ENCODE assay signal across 8 cellular contexts in genomic region chr2:174336403-174337336, GRCh38. TPM values are rescaled to one million over a fixed set of nuclear protein-coding genes. Genes with fewer than 3 reads are reported as not detected.
DNase-seq lines count a peak whose midpoint lies in the region; ATAC-seq and TF ChIP-seq lines count a peak whose summit lies in the region.

No MANE protein-coding gene starts in this region.

- peaks cover 85% of the 10 kb centered on the region for H3K27me3 ChIP-seq in thymus (ENCODE audit: control insufficient read depth, insufficient read depth)

- peak; percentile 53 to 56 for ATAC-seq in activated naive CD4-positive, alpha-beta T cell treated with anti-CD3 and anti-CD28 coated beads, Interleukin-2, amount 50 U/mL, for 72 hours
- no peak for ATAC-seq in GM21367 (IDR thresholded peaks at IDR 0.05; ENCODE audit: unreplicated experiment)

- DNase-seq in GF-D8 (lab: John Stamatoyannopoulos, UW) (peak; percentile 33), HEK293T (ENCODE audit: extremely low spot score) (peak; percentile 55), NCI-H524 (lab: John Stamatoyannopoulos, UW) (peak; percentile 48 to 75), islet precursor cell (peak; percentile 82), midbrain (lab: John Stamatoyannopoulos, UW) (no peak)
- peak in 1 of 2 donors; percentile 53 for DNase-seq in activated naive CD4-positive, alpha-beta T cell treated with anti-CD3 and anti-CD28 coated beads, Interleukin-2, amount 50 U/mL, for 72 hours (ENCODE audit: low spot score in 2 of 2)

- CTCF ChIA-PET in HEK293T (lab: Yijun Ruan, JAX), result interaction anchor here (0.6 to 1.1 kb wide), 6 partner anchors 86 to 687 kb away, joined by 3 to 4 read pairs (median 3); no protein-coding TSS in a partner anchor

- peaks cover 7% of the 10 kb centered on the region for H3K9me3 ChIP-seq in thymus (ENCODE audit: control insufficient read depth)

- no peaks in the 10 kb centered on the region for H3K36me3 ChIP-seq in thymus (ENCODE audit: control insufficient read depth, insufficient read depth)

- H3K36me3 Mint-ChIP-seq in activated naive CD4-positive, alpha-beta T cell treated with anti-CD3 and anti-CD28 coated beads, Interleukin-2, amount 50 U/mL, for 72 hours, result peaks cover 0 to 5% of the 10 kb centered on the region in 2 donors

- peak overlapping the region; percentile 49 for H3K4me3 ChIP-seq in thymus (ENCODE audit: low read length)

- H3K27ac ChIP-seq in thymus (ENCODE audit: low read depth), result no peak overlapping the region

- no peak overlapping the region for H3K27ac Mint-ChIP-seq in activated naive CD4-positive, alpha-beta T cell treated with anti-CD3 and anti-CD28 coated beads, Interleukin-2, amount 50 U/mL, for 72 hours

- POLR2A ChIA-PET in HEK293T (lab: Yijun Ruan, JAX), result interaction anchor here (2.0 kb wide), 1 partner anchor 88 kb away, joined by 13 read pairs; the partner anchor contains the start of gene OLA1

- peaks cover 24% of the 10 kb centered on the region for H3K4me1 ChIP-seq in thymus (ENCODE audit: control insufficient read depth, insufficient read depth, low read length)

- 1% methylated on average over 113 of the region's 113 CpGs for WGBS in thymus

- H3K9me3 Mint-ChIP-seq in activated naive CD4-positive, alpha-beta T cell treated with anti-CD3 and anti-CD28 coated beads, Interleukin-2, amount 50 U/mL, for 72 hours, result no peaks in the 10 kb centered on the region

TF ChIP-seq in HEK293T, 16 proteins besides CTCF, POLR2A, EP300 and RAD21:
- TF ChIP-seq ZNF384 (IDR thresholded peaks at IDR 0.05), result no peak
- no peak for TF ChIP-seq HDGF (IDR thresholded peaks at IDR 0.05; ENCODE audit: borderline replicate concordance)
- TF ChIP-seq LEF1 (IDR thresholded peaks at IDR 0.05; ENCODE audit: borderline replicate concordance), result 0 out of 2 replicates have a peak, but pooled peaks have one; percentile 33
- TF ChIP-seq FOXM1 (IDR thresholded peaks at IDR 0.05; ENCODE audit: borderline replicate concordance), result peak; percentile 30; the same call in 1 of the 2 replicates
- TF ChIP-seq NFRKB (IDR thresholded peaks at IDR 0.05), result no peak
- 0 out of 2 replicates have a peak, but pooled peaks have one; percentile 43 for TF ChIP-seq ARNT (IDR thresholded peaks at IDR 0.05)
- TF ChIP-seq FOXA1 (IDR thresholded peaks at IDR 0.05), result no peak
- peak; percentile 81 for TF ChIP-seq L3MBTL2 (conservative IDR thresholded peaks at IDR 0.05)
- TF ChIP-seq, protein P1, sequence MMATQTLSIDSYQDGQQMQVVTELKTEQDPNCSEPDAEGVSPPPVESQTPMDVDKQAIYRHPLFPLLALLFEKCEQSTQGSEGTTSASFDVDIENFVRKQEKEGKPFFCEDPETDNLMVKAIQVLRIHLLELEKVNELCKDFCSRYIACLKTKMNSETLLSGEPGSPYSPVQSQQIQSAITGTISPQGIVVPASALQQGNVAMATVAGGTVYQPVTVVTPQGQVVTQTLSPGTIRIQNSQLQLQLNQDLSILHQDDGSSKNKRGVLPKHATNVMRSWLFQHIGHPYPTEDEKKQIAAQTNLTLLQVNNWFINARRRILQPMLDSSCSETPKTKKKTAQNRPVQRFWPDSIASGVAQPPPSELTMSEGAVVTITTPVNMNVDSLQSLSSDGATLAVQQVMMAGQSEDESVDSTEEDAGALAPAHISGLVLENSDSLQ (IDR thresholded peaks at IDR 0.05), result no peak

RNA-seq across cellular contexts. Expression of gene SP9, which starts 1.9 kb away (rescaled TPM):
- not detected for total RNA-seq in activated naive CD4-positive, alpha-beta T cell treated with anti-CD3 and anti-CD28 coated beads, Interleukin-2, amount 50 U/mL, for 72 hours
- 0.07 TPM for polyA plus RNA-seq in thymus

RNA-seq across cellular contexts. Expression of gene SCRN3, which starts 58.9 kb away (rescaled TPM):
- 10 to 100 TPM; 11.0 to 16.0 TPM for total RNA-seq in activated naive CD4-positive, alpha-beta T cell treated with anti-CD3 and anti-CD28 coated beads, Interleukin-2, amount 50 U/mL, for 72 hours
- 23.2 TPM for polyA plus RNA-seq in thymus
